In genomic region chr6:63391203-63391970, GRCh38 we compare ENCODE assay signal across 1 cellular context.
A peak's percentile ranks its signal among the peaks of the same experiment; 100 is the strongest.
TF ChIP-seq lines count a peak whose summit lies in the region.

No MANE protein-coding gene starts in this region.

TF ChIP-seq in HepG2, 621 proteins besides CTCF, POLR2A, EP300 and RAD21 (continued from another document and continues in another):
- TF ChIP-seq AHDC1 (CRISPR knock-in tag; IDR thresholded peaks at IDR 0.05; ENCODE audit: borderline replicate concordance) (peak; percentile 98), HNRNPK (IDR thresholded peaks at IDR 0.05; ENCODE audit: low read depth, low read length, poor library complexity, severe bottlenecking) (no peak), PRPF4 (IDR thresholded peaks at IDR 0.05; ENCODE audit: low read depth, low read length, poor library complexity, severe bottlenecking) (no peak), ZNF224 (CRISPR knock-in tag; IDR thresholded peaks at IDR 0.05) (0 out of 2 replicates have a peak, but pooled peaks have one; percentile 28), ZBTB8A (CRISPR knock-in tag; IDR thresholded peaks at IDR 0.05; ENCODE audit: borderline replicate concordance, low read depth) (peak; percentile 63; the same call in 1 of the 2 replicates), ZNF850 (CRISPR knock-in tag; conservative IDR thresholded peaks at IDR 0.05) (no peak), KLF16 (CRISPR knock-in tag; IDR thresholded peaks at IDR 0.05) (peak in 1 of 2 experiments; percentile 93; a peak in 2 of 4 replicates), LCORL (IDR thresholded peaks at IDR 0.05) (peak; percentile 78), LCORL (CRISPR knock-in tag; IDR thresholded peaks at IDR 0.05) (peak; percentile 86), SALL2 (CRISPR knock-in tag; IDR thresholded peaks at IDR 0.05) (peak; percentile 51; the same call in 1 of the 2 replicates), ZNF281 (CRISPR knock-in tag; IDR thresholded peaks at IDR 0.05; ENCODE audit: borderline replicate concordance) (peak; percentile 76; the same call in 1 of the 2 replicates), MTF2 (CRISPR knock-in tag; IDR thresholded peaks at IDR 0.05; ENCODE audit: borderline replicate concordance) (no peak), ZNF496 (CRISPR knock-in tag; IDR thresholded peaks at IDR 0.05; ENCODE audit: insufficient replicate concordance) (no peak), MZF1 (CRISPR knock-in tag; IDR thresholded peaks at IDR 0.05; ENCODE audit: borderline replicate concordance) (no peak), TSC22D2 (CRISPR knock-in tag; IDR thresholded peaks at IDR 0.05; ENCODE audit: borderline replicate concordance) (peak; percentile 84; the same call in 1 of the 2 replicates), ZNF382 (CRISPR knock-in tag; IDR thresholded peaks at IDR 0.05; ENCODE audit: borderline replicate concordance) (no peak), ZNF879 (CRISPR knock-in tag; IDR thresholded peaks at IDR 0.05) (0 out of 2 replicates have a peak, but pooled peaks have one; percentile 62), HOXD1 (CRISPR knock-in tag; IDR thresholded peaks at IDR 0.05) (0 out of 2 replicates have a peak, but pooled peaks have one; percentile 86), ZNF280B (CRISPR knock-in tag; IDR thresholded peaks at IDR 0.05; ENCODE audit: borderline replicate concordance) (no peak), ATF7-NPFF (CRISPR knock-in tag; IDR thresholded peaks at IDR 0.05; ENCODE audit: low read depth) (peak; percentile 71; the same call in 1 of the 2 replicates), AGO1 (IDR thresholded peaks at IDR 0.05; ENCODE audit: low read depth, low read length, poor library complexity, severe bottlenecking) (no peak), SMYD3 (CRISPR knock-in tag; IDR thresholded peaks at IDR 0.05) (peak; percentile 96), ATRX (CRISPR knock-in tag; IDR thresholded peaks at IDR 0.05; ENCODE audit: borderline replicate concordance) (no peak; the same call in 1 of the 2 replicates), GFI1 (CRISPR knock-in tag; IDR thresholded peaks at IDR 0.05; ENCODE audit: borderline replicate concordance) (peak; percentile 94), RARA (CRISPR knock-in tag; IDR thresholded peaks at IDR 0.05) (peak; percentile 88), SIN3A (IDR thresholded peaks at IDR 0.05; ENCODE audit: borderline replicate concordance, low read depth, low read length) (no peak), HOXA3 (CRISPR knock-in tag; IDR thresholded peaks at IDR 0.05) (peak; percentile 95), RFX3 (CRISPR knock-in tag; IDR thresholded peaks at IDR 0.05) (no peak), POGK (CRISPR knock-in tag; conservative IDR thresholded peaks at IDR 0.05) (0 out of 2 replicates have a peak, but pooled peaks have one; percentile 53), POLR2G (IDR thresholded peaks at IDR 0.05; ENCODE audit: low read depth, low read length) (no peak), BCL3 (CRISPR knock-in tag; IDR thresholded peaks at IDR 0.05) (peak; percentile 71), ETV6 (CRISPR knock-in tag; conservative IDR thresholded peaks at IDR 0.05) (0 out of 2 replicates have a peak, but pooled peaks have one; percentile 23), ZNF282 (IDR thresholded peaks at IDR 0.05; ENCODE audit: partially characterized antibody) (no peak)
- TF ChIP-seq, protein P1, sequence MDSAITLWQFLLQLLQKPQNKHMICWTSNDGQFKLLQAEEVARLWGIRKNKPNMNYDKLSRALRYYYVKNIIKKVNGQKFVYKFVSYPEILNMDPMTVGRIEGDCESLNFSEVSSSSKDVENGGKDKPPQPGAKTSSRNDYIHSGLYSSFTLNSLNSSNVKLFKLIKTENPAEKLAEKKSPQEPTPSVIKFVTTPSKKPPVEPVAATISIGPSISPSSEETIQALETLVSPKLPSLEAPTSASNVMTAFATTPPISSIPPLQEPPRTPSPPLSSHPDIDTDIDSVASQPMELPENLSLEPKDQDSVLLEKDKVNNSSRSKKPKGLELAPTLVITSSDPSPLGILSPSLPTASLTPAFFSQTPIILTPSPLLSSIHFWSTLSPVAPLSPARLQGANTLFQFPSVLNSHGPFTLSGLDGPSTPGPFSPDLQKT (CRISPR knock-in tag; IDR thresholded peaks at IDR 0.05; ENCODE audit: borderline replicate concordance): no peak
- TF ChIP-seq, protein P2, sequence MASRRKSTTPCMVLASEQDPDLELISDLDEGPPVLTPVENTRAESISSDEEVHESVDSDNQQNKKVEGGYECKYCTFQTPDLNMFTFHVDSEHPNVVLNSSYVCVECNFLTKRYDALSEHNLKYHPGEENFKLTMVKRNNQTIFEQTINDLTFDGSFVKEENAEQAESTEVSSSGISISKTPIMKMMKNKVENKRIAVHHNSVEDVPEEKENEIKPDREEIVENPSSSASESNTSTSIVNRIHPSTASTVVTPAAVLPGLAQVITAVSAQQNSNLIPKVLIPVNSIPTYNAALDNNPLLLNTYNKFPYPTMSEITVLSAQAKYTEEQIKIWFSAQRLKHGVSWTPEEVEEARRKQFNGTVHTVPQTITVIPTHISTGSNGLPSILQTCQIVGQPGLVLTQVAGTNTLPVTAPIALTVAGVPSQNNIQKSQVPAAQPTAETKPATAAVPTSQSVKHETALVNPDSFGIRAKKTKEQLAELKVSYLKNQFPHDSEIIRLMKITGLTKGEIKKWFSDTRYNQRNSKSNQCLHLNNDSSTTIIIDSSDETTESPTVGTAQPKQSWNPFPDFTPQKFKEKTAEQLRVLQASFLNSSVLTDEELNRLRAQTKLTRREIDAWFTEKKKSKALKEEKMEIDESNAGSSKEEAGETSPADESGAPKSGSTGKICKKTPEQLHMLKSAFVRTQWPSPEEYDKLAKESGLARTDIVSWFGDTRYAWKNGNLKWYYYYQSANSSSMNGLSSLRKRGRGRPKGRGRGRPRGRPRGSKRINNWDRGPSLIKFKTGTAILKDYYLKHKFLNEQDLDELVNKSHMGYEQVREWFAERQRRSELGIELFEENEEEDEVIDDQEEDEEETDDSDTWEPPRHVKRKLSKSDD (CRISPR knock-in tag; IDR thresholded peaks at IDR 0.05; ENCODE audit: low read depth): peak; percentile 67; the same call in 1 of the 2 replicates
- TF ChIP-seq, protein P3, sequence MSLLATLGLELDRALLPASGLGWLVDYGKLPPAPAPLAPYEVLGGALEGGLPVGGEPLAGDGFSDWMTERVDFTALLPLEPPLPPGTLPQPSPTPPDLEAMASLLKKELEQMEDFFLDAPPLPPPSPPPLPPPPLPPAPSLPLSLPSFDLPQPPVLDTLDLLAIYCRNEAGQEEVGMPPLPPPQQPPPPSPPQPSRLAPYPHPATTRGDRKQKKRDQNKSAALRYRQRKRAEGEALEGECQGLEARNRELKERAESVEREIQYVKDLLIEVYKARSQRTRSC (CRISPR knock-in tag; IDR thresholded peaks at IDR 0.05; ENCODE audit: low read depth): 0 out of 2 replicates have a peak, but pooled peaks have one; percentile 46
- TF ChIP-seq, protein P4, sequence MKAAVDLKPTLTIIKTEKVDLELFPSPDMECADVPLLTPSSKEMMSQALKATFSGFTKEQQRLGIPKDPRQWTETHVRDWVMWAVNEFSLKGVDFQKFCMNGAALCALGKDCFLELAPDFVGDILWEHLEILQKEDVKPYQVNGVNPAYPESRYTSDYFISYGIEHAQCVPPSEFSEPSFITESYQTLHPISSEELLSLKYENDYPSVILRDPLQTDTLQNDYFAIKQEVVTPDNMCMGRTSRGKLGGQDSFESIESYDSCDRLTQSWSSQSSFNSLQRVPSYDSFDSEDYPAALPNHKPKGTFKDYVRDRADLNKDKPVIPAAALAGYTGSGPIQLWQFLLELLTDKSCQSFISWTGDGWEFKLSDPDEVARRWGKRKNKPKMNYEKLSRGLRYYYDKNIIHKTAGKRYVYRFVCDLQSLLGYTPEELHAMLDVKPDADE (CRISPR knock-in tag; IDR thresholded peaks at IDR 0.05): no peak
- TF ChIP-seq, protein P5, sequence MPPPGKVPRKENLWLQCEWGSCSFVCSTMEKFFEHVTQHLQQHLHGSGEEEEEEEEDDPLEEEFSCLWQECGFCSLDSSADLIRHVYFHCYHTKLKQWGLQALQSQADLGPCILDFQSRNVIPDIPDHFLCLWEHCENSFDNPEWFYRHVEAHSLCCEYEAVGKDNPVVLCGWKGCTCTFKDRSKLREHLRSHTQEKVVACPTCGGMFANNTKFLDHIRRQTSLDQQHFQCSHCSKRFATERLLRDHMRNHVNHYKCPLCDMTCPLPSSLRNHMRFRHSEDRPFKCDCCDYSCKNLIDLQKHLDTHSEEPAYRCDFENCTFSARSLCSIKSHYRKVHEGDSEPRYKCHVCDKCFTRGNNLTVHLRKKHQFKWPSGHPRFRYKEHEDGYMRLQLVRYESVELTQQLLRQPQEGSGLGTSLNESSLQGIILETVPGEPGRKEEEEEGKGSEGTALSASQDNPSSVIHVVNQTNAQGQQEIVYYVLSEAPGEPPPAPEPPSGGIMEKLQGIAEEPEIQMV (CRISPR knock-in tag; IDR thresholded peaks at IDR 0.05; ENCODE audit: low read depth): 0 out of 2 replicates have a peak, but pooled peaks have one; percentile 39
